Comparison of ENCODE assay signal across 10 cellular contexts in genomic region chr4:101192244-101192643, GRCh38.
DNase-seq lines count a peak whose midpoint lies in the region; ATAC-seq, FAIRE-seq and TF ChIP-seq lines count a peak whose summit lies in the region.
"Had no signal": no experiment of that assay in that cellular context is flagged by ENCODE, and none has a peak within 500 bp of the region (broad histone marks: within the 10 kb centered on the region; RNA-seq: fewer than 3 reads in every experiment).

No MANE protein-coding gene starts in this region.

- ATAC-seq in left lung (peak; percentile 25), GM19328 (IDR thresholded peaks at IDR 0.05; ENCODE audit: unreplicated experiment) (no peak)

- no peaks in the 10 kb centered on the region for H3K27me3 ChIP-seq in mammary epithelial cell (ENCODE audit: insufficient read depth, low read length)
- no peaks in the 10 kb centered on the region for H3K27me3 ChIP-seq in left lung
- H3K27me3 ChIP-seq in vagina: no peaks in the 10 kb centered on the region

- no peak overlapping the region for H3K27ac ChIP-seq in mammary epithelial cell (ENCODE audit: insufficient read depth, low read depth, low read length)
- peak overlapping the region; percentile 46; the same call in 1 of the 2 replicates for H3K27ac ChIP-seq in SK-N-MC
- peak overlapping the region; percentile 64 to 69 for H3K27ac ChIP-seq in left lung
- peak overlapping the region; percentile 76 for H3K27ac ChIP-seq in vagina

- no peaks in the 10 kb centered on the region for H3K36me3 Mint-ChIP-seq in MCF 10A (ENCODE audit: insufficient read depth, unreplicated experiment)

- FAIRE-seq in HTR-8/SVneo (lab: Jason Lieb, UNC): no peak
- FAIRE-seq: A204.1 had no signal

- in situ Hi-C loops in mammary epithelial cell (cut with MboI; ENCODE audit: low sequenced_read_pairs in 2 of 2): no loop called here

- H3K4me1 ChIP-seq in mammary epithelial cell (ENCODE audit: insufficient read depth, low read length) (peaks cover 6% of the 10 kb centered on the region), left lung (peaks cover 14 to 19% of the 10 kb centered on the region in 2 donors), vagina (peaks cover 28% of the 10 kb centered on the region)

- H3K9me3 Mint-ChIP-seq in MCF 10A (ENCODE audit: unreplicated experiment): no peaks in the 10 kb centered on the region

- intact Hi-C loops in MCF 10A (cut with micrococcal nuclease): no loop called here
- intact Hi-C loops in mammary epithelial cell (cut with micrococcal nuclease): no loop called here
- intact Hi-C loops in left lung (cut with DNase I): no loop called here
- intact Hi-C loops in vagina (cut with DNase I): loop anchor here (5.0 kb wide), 1 partner anchor 155 kb away; the partner anchor contains the start of gene PPP3CA

- no peak for TF ChIP-seq CTCF in MCF 10A (IDR thresholded peaks at IDR 0.05; ENCODE audit: unreplicated experiment)
- no peak for TF ChIP-seq CTCF in mammary epithelial cell (conservative IDR thresholded peaks at IDR 0.05 in 1 of 2, IDR thresholded peaks at IDR 0.05 in 1 of 2; ENCODE audit: extremely low read depth in 1 of 2, insufficient read depth in 1 of 2, low read depth in 1 of 2, low read length in 2 of 2)
- TF ChIP-seq CTCF in left lung (IDR thresholded peaks at IDR 0.05): no peak
- TF ChIP-seq CTCF in vagina (IDR thresholded peaks at IDR 0.05): no peak

- DNase-seq in MCF 10A (ENCODE audit: unreplicated experiment): no peak
- no peak for DNase-seq in mammary epithelial cell
- no peak for DNase-seq in SK-N-MC (ENCODE audit: low read depth, low spot score)
- DNase-seq in left lung: no peak
- DNase-seq in vagina (ENCODE audit: extremely low spot score in 2 of 2): no peak
- DNase-seq in HTR-8/SVneo (ENCODE audit: insufficient read length, low spot score): no peak
- no peak for DNase-seq in DMS153 treated with DMSO at 0.1 percent for 48 hours (lab: John Stamatoyannopoulos, UW; ENCODE audit: unreplicated experiment)
- DNase-seq: activated CD8-positive, alpha-beta memory T cell treated with anti-CD3 and anti-CD28 coated beads, Interleukin-2, amount 50 U/mL, for 4 hours had no signal

- H4K20me1 ChIP-seq in mammary epithelial cell (ENCODE audit: insufficient read depth, low read length): no peaks in the 10 kb centered on the region

- H3K4me3 ChIP-seq in mammary epithelial cell (replicated peaks in 1 of 3; ENCODE audit: insufficient read depth in 1 of 3, low read depth in 2 of 3, low read length in 3 of 3) (no peak overlapping the region), SK-N-MC (no peak overlapping the region), left lung (no peak overlapping the region), vagina (no peak overlapping the region)

- H3K4me2 ChIP-seq in mammary epithelial cell (ENCODE audit: insufficient read depth, low read depth, low read length): no peak overlapping the region

- BruUV-seq in MCF 10A (replicated peaks; lab: Mats Ljungman, UMichigan) (no TSS peak), mammary epithelial cell (replicated peaks; lab: Mats Ljungman, UMichigan) (no TSS peak)

- TF ChIP-seq POLR2A in vagina (IDR thresholded peaks at IDR 0.05): no peak

- H3K4me1 Mint-ChIP-seq in MCF 10A (ENCODE audit: insufficient read depth, unreplicated experiment): peaks cover 19% of the 10 kb centered on the region

- H3K4me3 Mint-ChIP-seq in MCF 10A (ENCODE audit: unreplicated experiment): no peak overlapping the region

- dilution Hi-C loops in mammary epithelial cell (cut with HindIII; ENCODE audit: low sequenced_read_pairs): no loop called here

- no peaks in the 10 kb centered on the region for H3K27me3 Mint-ChIP-seq in MCF 10A (ENCODE audit: insufficient read depth, unreplicated experiment)

- CTCF ChIA-PET in MCF 10A (lab: Yijun Ruan, JAX) (interaction anchor here (1.0 to 1.1 kb wide), 2 partner anchors 9 to 10 kb away, joined by 3 to 4 read pairs; no protein-coding TSS in a partner anchor), mammary epithelial cell (lab: Charles Lee; ENCODE audit: low non-redundant PET) (no interaction called here)

- H3K79me2 ChIP-seq in mammary epithelial cell (ENCODE audit: insufficient read depth, low read length): peaks cover 64% of the 10 kb centered on the region

- H3K9ac ChIP-seq in mammary epithelial cell (ENCODE audit: insufficient read depth, low read length) (no peak overlapping the region), SK-N-MC (ENCODE audit: insufficient read length) (no peak overlapping the region)

- no peaks in the 10 kb centered on the region for H3K9me3 ChIP-seq in mammary epithelial cell (replicated peaks; ENCODE audit: insufficient read depth, low read length)
- no peaks in the 10 kb centered on the region for H3K9me3 ChIP-seq in SK-N-MC (ENCODE audit: low read depth, low read length)
- no peaks in the 10 kb centered on the region for H3K9me3 ChIP-seq in left lung
- no peaks in the 10 kb centered on the region for H3K9me3 ChIP-seq in vagina

- H3K27ac Mint-ChIP-seq in MCF 10A (ENCODE audit: low read depth, unreplicated experiment): peak overlapping the region; percentile 26

- POLR2A ChIA-PET in MCF 10A (lab: Yijun Ruan, JAX): interaction anchor here (0.6 to 0.9 kb wide), 2 partner anchors 48 to 155 kb away, joined by 3 to 4 read pairs; partner anchors contain the start of gene PPP3CA

- H2AFZ ChIP-seq in mammary epithelial cell (ENCODE audit: low read depth, low read length): no peak overlapping the region

- H3K36me3 ChIP-seq in mammary epithelial cell (ENCODE audit: insufficient read depth, low read length) (no peaks in the 10 kb centered on the region), SK-N-MC (ENCODE audit: insufficient read depth, low read length) (no peaks in the 10 kb centered on the region), left lung (peaks cover 0 to 14% of the 10 kb centered on the region in 2 donors), vagina (no peaks in the 10 kb centered on the region)
